Comparison of ENCODE assay signal across 9 cellular contexts in the genomic region with DNA sequence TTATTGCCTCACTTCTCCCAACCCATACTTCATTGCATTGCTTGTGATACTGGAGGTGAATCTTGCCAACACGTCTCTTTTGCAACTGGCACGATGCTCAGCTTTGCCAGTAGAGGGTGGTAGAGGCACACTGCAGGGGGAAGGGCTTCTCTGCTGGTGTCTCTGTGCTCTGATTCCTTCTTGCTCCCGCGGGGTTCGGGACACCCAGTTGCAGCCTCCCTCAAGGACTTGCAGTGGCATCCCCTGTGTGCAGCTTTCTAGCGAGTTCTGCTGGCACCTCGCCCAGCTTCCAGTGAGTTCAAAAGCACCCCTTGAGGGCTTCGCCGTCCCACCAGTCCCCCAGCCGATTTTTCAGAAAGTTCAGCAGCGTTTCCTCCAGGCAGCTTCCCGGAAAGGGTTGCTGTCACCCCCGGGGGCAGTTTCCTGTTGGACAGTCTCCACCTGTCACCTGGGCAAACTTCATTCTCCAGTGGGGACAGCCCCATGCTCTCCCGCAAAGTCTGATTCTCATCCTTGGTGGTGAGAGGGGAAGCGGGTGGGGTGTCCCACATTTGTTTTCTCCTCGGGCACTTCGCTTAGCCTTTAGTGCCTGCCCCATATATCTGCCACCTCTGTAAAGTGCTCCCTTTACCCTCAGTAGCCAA. TPM values are rescaled to one million over a fixed set of nuclear protein-coding genes. Genes with fewer than 3 reads are reported as not detected.
A peak's percentile ranks its signal among the peaks of the same experiment; 100 is the strongest.
DNase-seq lines count a peak whose midpoint lies in the region; ATAC-seq and TF ChIP-seq lines count a peak whose summit lies in the region.
"Had no signal": no experiment of that assay in that cellular context is flagged by ENCODE, and none has a peak within 500 bp of the region (broad histone marks: within the 10 kb centered on the region; RNA-seq: fewer than 3 reads in every experiment).

No MANE protein-coding gene starts in this region.

- BruUV-seq in Panc1 (replicated peaks; lab: Mats Ljungman, UMichigan): no TSS peak

- peak; percentile 82 for ATAC-seq in GM21390 (IDR thresholded peaks at IDR 0.05; ENCODE audit: unreplicated experiment)
- peak; percentile 85 for ATAC-seq in Panc1
- ATAC-seq in omental fat pad (ENCODE audit: low FRiP score): peak; percentile 61
- ATAC-seq in thoracic aorta (ENCODE audit: insufficient number of reproducible peaks, low FRiP score, low read depth): no peak

- peaks cover 2 to 6% (median 5%) of the 10 kb centered on the region in 3 donors for H3K4me1 Mint-ChIP-seq in IgD-negative memory B cell

- peaks cover 31% of the 10 kb centered on the region for H3K27me3 Mint-ChIP-seq in IgD-negative memory B cell

- H3K9me3 Mint-ChIP-seq in IgD-negative memory B cell: no peaks in the 10 kb centered on the region

- H3K9me3 ChIP-seq in Panc1 (ENCODE audit: control insufficient read depth, insufficient read depth, low read depth, low read length) (no peaks in the 10 kb centered on the region), thoracic aorta (no peaks in the 10 kb centered on the region)

- in situ Hi-C loops in Caki2 (cut with HindIII; ENCODE audit: low pct_unique_long_range_greater_than_20kb, low sequenced_read_pairs) (no loop called here), Panc1 (cut with HindIII; ENCODE audit: low pct_unique_long_range_greater_than_20kb, low sequenced_read_pairs) (no loop called here)

- peak; percentile 48 for DNase-seq in Caki2 (ENCODE audit: low read depth)
- DNase-seq in Panc1 (ENCODE audit: low read depth, low spot score): peak; percentile 80
- DNase-seq in activated T-cell treated with anti-CD3 and anti-CD28 coated beads, Interleukin-2, amount 50 U/mL, for 48 hours: peak; percentile 71 to 75
- DNase-seq in fibroblast of the conjunctiva (ENCODE audit: low read depth): peak; percentile 47
- DNase-seq in omental fat pad (ENCODE audit: low spot score): no peak
- DNase-seq in thoracic aorta (ENCODE audit: low spot score): no peak

- peaks cover 6% of the 10 kb centered on the region for H3K4me1 ChIP-seq in Panc1 (ENCODE audit: control insufficient read depth, insufficient read depth, low read length)
- H3K4me1 ChIP-seq in thoracic aorta (ENCODE audit: control insufficient read depth in 1 of 2, low read depth in 2 of 2): no peaks in the 10 kb centered on the region

- intact Hi-C loops in Panc1 (cut with micrococcal nuclease; ENCODE audit: unreplicated experiment): loop anchor here (2.0 to 5.0 kb wide), 3 partner anchors 124 to 408 kb away; no protein-coding TSS in a partner anchor

- peak overlapping the region; percentile 44 to 90 (median 81) for H3K4me3 Mint-ChIP-seq in IgD-negative memory B cell

- H3K4me3 ChIP-seq in Panc1 (ENCODE audit: low read depth in 2 of 2, low read length in 2 of 2): peak overlapping the region; percentile 13 to 47; a peak in 3 of 4 replicates
- H3K4me3 ChIP-seq in thoracic aorta: no peak overlapping the region

- TF ChIP-seq CTCF in Panc1 (IDR thresholded peaks at IDR 0.05) (peak; percentile 96), omental fat pad (IDR thresholded peaks at IDR 0.05) (peak in 1 of 3 donors; percentile 36), thoracic aorta (IDR thresholded peaks at IDR 0.05) (peak; percentile 51)

- no peaks in the 10 kb centered on the region for H3K36me3 Mint-ChIP-seq in IgD-negative memory B cell

- CTCF ChIA-PET in Panc1 (lab: Charles Lee): interaction anchor here (1.3 kb wide), 1 partner anchor 28 kb away, joined by 3 read pairs; no protein-coding TSS in a partner anchor

- peaks cover 12% of the 10 kb centered on the region for H3K27me3 ChIP-seq in Panc1 (ENCODE audit: control insufficient read depth, insufficient read depth, low read length)
- H3K27me3 ChIP-seq in thoracic aorta (replicated peaks; ENCODE audit: insufficient read depth): no peaks in the 10 kb centered on the region

- peak overlapping the region in 1 of 3 donors; percentile 83 for H3K27ac Mint-ChIP-seq in IgD-negative memory B cell

- POLR2A ChIA-PET in Panc1 (lab: Charles Lee): no interaction called here

- no peaks in the 10 kb centered on the region for H3K36me3 ChIP-seq in Panc1 (ENCODE audit: control insufficient read depth, insufficient read depth, low read length)
- no peaks in the 10 kb centered on the region for H3K36me3 ChIP-seq in thoracic aorta

- H3K27ac ChIP-seq in Panc1 (ENCODE audit: low read length): no peak overlapping the region
- H3K27ac ChIP-seq in thoracic aorta: no peak overlapping the region

RNA-seq across cellular contexts. Expression of a gene that starts 35.4 kb away (rescaled TPM):
- 0.10 TPM in 1 of 2 replicates, not detected in the other for total RNA-seq in Caki2 (2014; rRNA removed; shearing (Covaris generic); ENCODE audit: low replicate concordance)
- not detected for polyA plus RNA-seq in IgD-negative memory B cell
- total RNA-seq in Panc1 (2021; ENCODE audit: unreplicated experiment) (0.26 TPM), omental fat pad (1 to 10 TPM in 1 of 4 donors, under 1 TPM in 3; 0.28 to 1.9 (median 0.61) TPM), thoracic aorta (not detected)
- 0.41 TPM for polyA plus RNA-seq in Panc1 (2012; ENCODE audit: insufficient read length)
- total RNA-seq: frontal cortex had no signal

RNA-seq across cellular contexts. Expression of a gene that starts 59.2 kb away (rescaled TPM):
- not detected in 2 replicates for total RNA-seq in Caki2 (2014; rRNA removed; shearing (Covaris generic); ENCODE audit: low replicate concordance)
- polyA plus RNA-seq in IgD-negative memory B cell: not detected
- total RNA-seq in Panc1 (2021; ENCODE audit: unreplicated experiment) (0.26 TPM), omental fat pad (10 to 100 TPM; 20.3 to 70.6 (median 27.7) TPM), thoracic aorta (10 to 100 TPM; 10.4 to 13.7 TPM)
- polyA plus RNA-seq in Panc1 (2012; ENCODE audit: insufficient read length): not detected

Comparison
In these comparisons a context has a peak if more than half of its experiments do, and no peak if none do; other contexts are left out.
1. DNase-seq: peak in Caki2 (single experiment), Panc1 (single experiment), activated T-cell treated with anti-CD3 and anti-CD28 coated beads, Interleukin-2, amount 50 U/mL, for 48 hours (2 of 2) and fibroblast of the conjunctiva (single experiment); none in omental fat pad (single experiment) and thoracic aorta (single experiment).